ENCODE assay signal across 8 cellular contexts in the genomic region with DNA sequence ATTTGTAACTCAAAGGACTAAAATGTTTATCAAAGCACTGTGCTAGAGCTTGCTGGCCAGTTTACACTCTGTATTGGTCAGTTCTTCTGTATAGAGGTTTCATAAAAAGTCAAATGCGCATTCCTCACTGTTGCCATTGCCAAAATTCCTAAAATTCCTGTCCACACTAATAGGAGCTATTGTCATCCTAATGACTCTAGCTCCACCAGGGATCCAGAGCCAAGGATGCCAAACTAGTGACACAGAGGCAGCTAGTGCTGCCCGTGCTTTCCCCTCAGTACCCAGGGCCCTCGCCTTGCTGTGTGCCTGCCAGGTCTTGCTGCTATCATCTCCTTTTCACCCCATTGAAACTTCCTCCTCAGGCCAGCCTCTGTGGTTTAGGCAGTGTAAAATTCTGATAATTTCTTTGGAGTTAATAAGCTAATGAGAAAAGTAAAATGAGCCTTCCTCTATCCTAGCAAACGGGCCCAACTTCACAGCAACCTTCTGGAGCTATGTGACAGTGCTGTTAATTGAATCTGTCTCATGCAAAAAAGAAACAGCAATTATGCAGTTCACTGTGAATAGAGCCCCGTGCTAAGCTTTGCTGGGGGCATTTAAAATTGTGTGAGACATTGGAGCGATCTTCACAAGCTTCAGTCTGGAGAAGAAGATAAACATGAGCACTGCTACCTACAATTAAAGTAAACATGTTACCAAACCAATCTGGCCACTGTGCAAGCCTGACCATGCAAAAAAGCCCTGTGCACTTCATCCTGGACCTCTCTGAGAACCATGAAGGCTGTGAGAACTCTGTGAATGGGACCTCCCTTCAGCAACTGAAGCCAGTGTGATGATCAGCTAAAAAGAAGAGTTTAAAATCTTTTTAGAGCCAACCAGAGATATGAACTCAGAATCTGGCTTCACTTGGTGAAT. TPM values are rescaled to one million over a fixed set of nuclear protein-coding genes. Genes with fewer than 3 reads are reported as not detected.
DNase-seq lines count a peak whose midpoint lies in the region; ATAC-seq, FAIRE-seq and TF ChIP-seq lines count a peak whose summit lies in the region.

No MANE protein-coding gene starts in this region.

- ATAC-seq in upper lobe of left lung (ENCODE audit: low FRiP score in 2 of 2), result peak; percentile 91 to 95
- no peak for ATAC-seq in GM19455 (IDR thresholded peaks at IDR 0.05; ENCODE audit: unreplicated experiment)
- ATAC-seq in HG03469 (IDR thresholded peaks at IDR 0.05; ENCODE audit: unreplicated experiment), result no peak

- DNase-seq in HuH-7.5 (ENCODE audit: low spot score) (peak; percentile 2), bronchial epithelial cell (ENCODE audit: low read depth) (peak; percentile 85), kidney glomerular epithelial cell (lab: John Stamatoyannopoulos, UW) (peak; percentile 99), upper lobe of left lung (peak in 1 of 2 donors; percentile 35), GM12891 (ENCODE audit: insufficient read length, low spot score) (no peak), DMS153 treated with DMSO at 0.1 percent for 48 hours (lab: John Stamatoyannopoulos, UW; ENCODE audit: unreplicated experiment) (no peak)

- H3K4me3 ChIP-seq in bronchial epithelial cell (ENCODE audit: low read depth, low read length) (no peak overlapping the region), upper lobe of left lung (no peak overlapping the region)

- FAIRE-seq in bronchial epithelial cell (lab: Jason Lieb, UNC) (no peak), GM12891 (lab: Jason Lieb, UNC) (no peak)

- 37 to 41% methylated on average over 6 of the region's 6 CpGs for WGBS in upper lobe of left lung, 2 donors

- TF ChIP-seq CTCF in bronchial epithelial cell (IDR thresholded peaks at IDR 0.05; ENCODE audit: insufficient read depth, low read length, severe bottlenecking) (no peak), upper lobe of left lung (IDR thresholded peaks at IDR 0.05) (no peak)

- no peak for TF ChIP-seq EP300 in upper lobe of left lung (IDR thresholded peaks at IDR 0.05)

- H3K36me3 ChIP-seq in bronchial epithelial cell (ENCODE audit: control insufficient read depth, insufficient read depth, low read length) (no peaks in the 10 kb centered on the region), upper lobe of left lung (no peaks in the 10 kb centered on the region)

- peaks cover 0 to 6% (median 3%) of the 10 kb centered on the region in 4 donors for H3K4me1 ChIP-seq in upper lobe of left lung

- no peaks in the 10 kb centered on the region for H3K9me3 ChIP-seq in upper lobe of left lung

- H3K27me3 ChIP-seq in bronchial epithelial cell (ENCODE audit: control insufficient read depth, insufficient read depth, low read length) (no peaks in the 10 kb centered on the region), upper lobe of left lung (no peaks in the 10 kb centered on the region)

- H3K27ac ChIP-seq in upper lobe of left lung, result peak overlapping the region in 3 of 4 donors; percentile 12 to 32 (median 30)

- TF ChIP-seq POLR2A in upper lobe of left lung (IDR thresholded peaks at IDR 0.05), result no peak
- TF ChIP-seq POLR2A in GM12891 (IDR thresholded peaks at IDR 0.05; ENCODE audit: low read depth, low read length), result no peak

TF ChIP-seq in GM12891, 5 proteins besides CTCF, POLR2A, EP300 and RAD21:
- no peak for TF ChIP-seq POLR2AphosphoS5 (IDR thresholded peaks at IDR 0.05; ENCODE audit: low read depth, low read length)
- TF ChIP-seq SPI1 (IDR thresholded peaks at IDR 0.05; ENCODE audit: low read depth, low read length), result no peak
- no peak for TF ChIP-seq PAX5 (IDR thresholded peaks at IDR 0.05; ENCODE audit: insufficient read depth, low read length, severe bottlenecking)
- TF ChIP-seq POU2F2 (IDR thresholded peaks at IDR 0.05; ENCODE audit: low read depth, low read length), result no peak
- no peak for TF ChIP-seq TAF1 (IDR thresholded peaks at IDR 0.05; ENCODE audit: low read depth, low read length)
TF ChIP-seq in GM12891: peak in this region for 0.

RNA-seq across cellular contexts. Expression of gene FGF2, which starts 43.1 kb away (rescaled TPM):
- total RNA-seq in bronchial epithelial cell (9.2 and 14.8 TPM in 2 replicates), upper lobe of left lung (10 to 100 TPM in 2 of 6 donors, 1 to 10 TPM in 4; 1.2 to 15.7 (median 6.5) TPM)
- polyA plus RNA-seq in GM12891 (2012; ENCODE audit: low read depth, missing spikeins), result 0.65 TPM

RNA-seq across cellular contexts. Expression of gene BBS12, which starts 51.1 kb away (rescaled TPM):
- total RNA-seq in bronchial epithelial cell, result 4.5 and 6.8 TPM in 2 replicates
- 1 to 10 TPM; 2.7 to 8.5 (median 3.2) TPM for total RNA-seq in upper lobe of left lung
- polyA plus RNA-seq in GM12891 (2012; ENCODE audit: low read depth, missing spikeins), result 0.37 TPM

Comparison
In these comparisons a context has a peak if more than half of its experiments do, and no peak if none do; other contexts are left out.
1. DNase-seq: peak in HuH-7.5 (single experiment), bronchial epithelial cell (single experiment) and kidney glomerular epithelial cell (single experiment); none in GM12891 (single experiment) and DMS153 treated with DMSO at 0.1 percent for 48 hours (single experiment).
2. ATAC-seq: peak in upper lobe of left lung (2 of 2); none in GM19455 (single experiment) and HG03469 (single experiment).